9 cellular contexts compared by ENCODE assay signal in the genomic region with DNA sequence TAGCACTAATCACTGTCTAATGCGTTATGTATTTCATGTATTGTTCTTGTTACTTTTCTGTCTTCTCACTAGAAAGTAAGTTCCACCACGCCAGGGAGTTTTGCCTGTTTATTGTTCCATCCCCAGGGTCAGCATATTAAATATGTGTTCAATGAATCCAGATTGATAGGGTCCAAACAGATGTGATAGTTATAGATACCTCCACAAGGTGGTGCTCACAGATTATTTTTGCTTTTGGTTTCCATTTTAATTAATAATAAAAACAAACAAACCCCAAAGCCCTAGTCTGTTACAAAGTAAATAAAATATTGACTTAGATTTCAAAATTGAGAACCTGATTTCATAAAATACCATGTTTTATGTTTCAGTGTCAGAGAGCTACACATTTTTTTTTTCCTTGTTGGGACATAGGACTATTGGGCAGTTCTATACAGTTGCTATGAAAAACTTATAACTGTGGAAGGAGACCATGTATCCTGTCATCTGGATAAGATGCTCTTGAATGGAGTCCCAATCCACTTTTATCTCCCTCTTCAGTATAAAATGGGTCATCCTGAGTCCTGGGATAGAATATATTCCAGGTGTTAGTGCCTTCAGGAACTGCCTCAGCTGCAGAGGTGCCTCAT. TPM values are rescaled to one million over a fixed set of nuclear protein-coding genes. Genes with fewer than 3 reads are reported as not detected.
DNase-seq lines count a peak whose midpoint lies in the region; ATAC-seq and TF ChIP-seq lines count a peak whose summit lies in the region.
"Had no signal": no experiment of that assay in that cellular context is flagged by ENCODE, and none has a peak within 500 bp of the region (broad histone marks: within the 10 kb centered on the region; RNA-seq: fewer than 3 reads in every experiment).

No MANE protein-coding gene starts in this region.

- CTCF ChIA-PET in HEK293T (lab: Yijun Ruan, JAX), result interaction anchor here (0.6 to 0.7 kb wide), 2 partner anchors 291 to 1489 kb away, joined by 3 to 4 read pairs; no protein-coding TSS in a partner anchor
- CTCF ChIA-PET in Caco-2 (lab: Charles Lee), result no interaction called here

- H3K27me3 ChIP-seq in dorsolateral prefrontal cortex, result no peaks in the 10 kb centered on the region
- no peaks in the 10 kb centered on the region for H3K27me3 ChIP-seq in Caco-2 (replicated peaks; ENCODE audit: control insufficient read depth, insufficient read depth, low read length)

- POLR2A ChIA-PET in HEK293T (lab: Yijun Ruan, JAX) (no interaction called here), Caco-2 (lab: Charles Lee) (no interaction called here)

- H3K27me3 Mint-ChIP-seq in Caco-2 (ENCODE audit: insufficient read depth, unreplicated experiment), result peaks cover 7% of the 10 kb centered on the region

- intact Hi-C loops in dorsolateral prefrontal cortex (cut with DNase I) (no loop called here), Caco-2 (cut with micrococcal nuclease; ENCODE audit: unreplicated experiment) (no loop called here)

- peak; percentile 77 for ATAC-seq in GM18499 (IDR thresholded peaks at IDR 0.05; ENCODE audit: insufficient read depth, unreplicated experiment)

- no TSS peak for BruUV-seq in Caco-2 (replicated peaks; lab: Mats Ljungman, UMichigan)

- no peak overlapping the region for H3K4me3 Mint-ChIP-seq in Caco-2 (ENCODE audit: unreplicated experiment)

- no peaks in the 10 kb centered on the region for H3K9me3 Mint-ChIP-seq in Caco-2 (ENCODE audit: unreplicated experiment)

- H3K4me1 ChIP-seq in Caco-2, result no peaks in the 10 kb centered on the region

- no peaks in the 10 kb centered on the region for H3K4me1 Mint-ChIP-seq in Caco-2 (ENCODE audit: low read depth, unreplicated experiment)

- peak in 51 of 56 donors; percentile 10 to 58 (median 40) for TF ChIP-seq CTCF in dorsolateral prefrontal cortex (IDR thresholded peaks at IDR 0.05 in 54 of 56, conservative IDR thresholded peaks at IDR 0.05 in 2 of 56; ENCODE audit: low read depth in 1 of 56, partially characterized antibody in 56 of 56)
- TF ChIP-seq CTCF in Caco-2 (IDR thresholded peaks at IDR 0.05; ENCODE audit: insufficient read depth in 1 of 2, low read depth in 1 of 2, low read length in 1 of 2, severe bottlenecking in 1 of 2, unreplicated experiment in 1 of 2), result no peak

- DNase-seq in HEK293T (ENCODE audit: extremely low spot score), result peak; percentile 21
- peak; percentile 14 for DNase-seq in M059J (ENCODE audit: low read depth)
- no peak for DNase-seq in dorsolateral prefrontal cortex
- DNase-seq in NCI-H1048 (lab: John Stamatoyannopoulos, UW), result no peak
- DNase-seq in NCI-H2171 (lab: John Stamatoyannopoulos, UW), result no peak
- no peak for DNase-seq in stimulated activated CD8-positive, alpha-beta memory T cell treated with anti-CD3 and anti-CD28 coated beads, Interleukin-4, amount 100 ng/mL, for 48 hours
- no peak for DNase-seq in Caco-2

- H3K36me3 Mint-ChIP-seq in Caco-2 (ENCODE audit: insufficient read depth, unreplicated experiment), result no peaks in the 10 kb centered on the region

- no peaks in the 10 kb centered on the region for H3K9me3 ChIP-seq in Caco-2

- H3K4me3 ChIP-seq in dorsolateral prefrontal cortex, result no peak overlapping the region
- no peak overlapping the region for H3K4me3 ChIP-seq in Caco-2 (ENCODE audit: low read depth, low read length)

- no peak overlapping the region for H3K27ac Mint-ChIP-seq in Caco-2 (ENCODE audit: unreplicated experiment)

- no peak overlapping the region for H3K27ac ChIP-seq in dorsolateral prefrontal cortex

- no peaks in the 10 kb centered on the region for H3K36me3 ChIP-seq in Caco-2 (ENCODE audit: control insufficient read depth, insufficient read depth, low read length)

TF ChIP-seq in HEK293T, 16 proteins besides CTCF, POLR2A, EP300 and RAD21:
- TF ChIP-seq CTBP1 (IDR thresholded peaks at IDR 0.05; ENCODE audit: borderline replicate concordance), result no peak

RNA-seq across cellular contexts. Expression of a gene that starts 12.4 kb away (rescaled TPM):
- not detected in 2 replicates for total RNA-seq in M059J (2014; rRNA removed; shearing (Covaris generic))
- under 1 TPM in 40 of 120 experiments, not detected in 80; 0.22 to 1.00 (median 0.44) TPM for total RNA-seq in dorsolateral prefrontal cortex
- total RNA-seq in Caco-2 (2022), result not detected in 2 replicates
- total RNA-seq: T-helper 2 cell treated with Interferon-gamma antibody and Interleukin-4, amounts not matched to agents 100 ng/mL and 5 ng/mL, for 36 hours had no signal

Comparison
In these comparisons a context has a peak if more than half of its experiments do, and no peak if none do; other contexts are left out.
1. DNase-seq: peak in HEK293T (single experiment) and M059J (single experiment); none in dorsolateral prefrontal cortex (0 of 10), NCI-H1048 (single experiment), NCI-H2171 (single experiment), stimulated activated CD8-positive, alpha-beta memory T cell treated with anti-CD3 and anti-CD28 coated beads, Interleukin-4, amount 100 ng/mL, for 48 hours (single experiment) and Caco-2 (0 of 2).
2. CTCF ChIP-seq: peak in dorsolateral prefrontal cortex (51 of 56); none in Caco-2 (0 of 2).